In the genomic region with DNA sequence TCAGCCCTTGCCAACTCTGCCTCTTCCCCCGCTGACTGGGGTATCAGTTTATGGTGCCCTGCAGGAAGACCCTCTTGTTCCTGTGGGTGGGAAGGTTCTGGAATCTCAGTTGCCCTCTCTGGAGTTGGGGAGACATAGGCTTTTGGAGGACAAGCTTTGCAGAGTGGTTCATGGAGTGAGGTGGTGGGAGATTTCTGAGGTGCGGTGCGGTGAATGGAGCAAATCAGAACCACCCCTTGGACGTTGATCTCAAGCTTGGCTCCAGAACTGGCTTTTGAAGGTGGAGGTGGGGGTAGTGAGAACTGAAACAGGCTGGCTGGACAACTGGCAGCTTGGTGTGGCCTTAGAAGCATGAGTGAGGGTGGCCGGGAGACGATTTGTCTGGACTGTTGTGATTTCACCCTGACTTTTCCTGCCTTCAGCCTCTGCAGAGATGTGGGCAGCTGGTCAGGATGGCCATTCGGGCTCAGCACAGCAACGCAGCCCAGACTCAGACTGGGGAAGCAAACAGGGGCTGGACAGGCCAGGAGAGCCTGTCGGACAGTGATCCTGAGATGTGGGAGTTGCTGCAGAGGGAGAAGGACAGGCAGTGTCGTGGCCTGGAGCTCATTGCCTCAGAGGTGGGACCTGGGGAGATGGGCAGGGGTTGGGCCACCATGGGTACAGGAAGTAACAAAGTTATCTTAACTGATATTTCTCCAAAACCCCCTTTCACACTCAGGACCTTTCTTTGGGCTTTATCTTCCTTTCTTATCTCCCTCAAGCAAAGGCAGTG, we compare ENCODE assay signal across 8 cellular contexts. TPM values are rescaled to one million over a fixed set of nuclear protein-coding genes. Genes with fewer than 3 reads are reported as not detected.
DNase-seq lines count a peak whose midpoint lies in the region; ATAC-seq and TF ChIP-seq lines count a peak whose summit lies in the region.

No MANE protein-coding gene starts in this region.

- H3K27me3 ChIP-seq in HL-60 (ENCODE audit: insufficient read depth, poor library complexity, severe bottlenecking) (peaks cover 13% of the 10 kb centered on the region), iPS-15b (ENCODE audit: control insufficient read depth, insufficient read depth, low read length) (peaks cover 48% of the 10 kb centered on the region)

- peaks cover 32% of the 10 kb centered on the region for H3K36me3 ChIP-seq in iPS-15b (ENCODE audit: control insufficient read depth, insufficient read depth, low read length)

- H3K4me1 ChIP-seq in iPS-15b (ENCODE audit: control insufficient read depth, insufficient read depth, low read length) = peaks cover 13% of the 10 kb centered on the region

- DNase-seq in HL-60 (ENCODE audit: low read depth in 1 of 2, low spot score in 1 of 2) (no peak), ureter (ENCODE audit: low spot score) (no peak), NCI-H446 (lab: John Stamatoyannopoulos, UW) (no peak)
- no peak for DNase-seq in stimulated activated effector memory CD8-positive, alpha-beta T cell treated with anti-CD3 and anti-CD28 coated beads, Interleukin-12 subunit alpha, Interleukin-12 subunit beta, amount 100 ng/mL, for 72 hours (ENCODE audit: low spot score in 2 of 2)

- no peaks in the 10 kb centered on the region for H3K9me3 Mint-ChIP-seq in activated T-helper 17 cell treated with anti-CD3 and anti-CD28 coated beads, Interleukin-2, amount 50 U/mL, for 72 hours
- H3K9me3 Mint-ChIP-seq in stimulated activated effector memory CD8-positive, alpha-beta T cell treated with anti-CD3 and anti-CD28 coated beads, Interleukin-12 subunit alpha, Interleukin-12 subunit beta, amount 100 ng/mL, for 72 hours = no peaks in the 10 kb centered on the region

- no peak for TF ChIP-seq CTCF in HL-60 (IDR thresholded peaks at IDR 0.05; ENCODE audit: insufficient read depth, low read length)

- peaks cover 58% of the 10 kb centered on the region for H3K36me3 Mint-ChIP-seq in activated T-helper 17 cell treated with anti-CD3 and anti-CD28 coated beads, Interleukin-2, amount 50 U/mL, for 72 hours (ENCODE audit: low read depth)
- peaks cover 70% of the 10 kb centered on the region for H3K36me3 Mint-ChIP-seq in stimulated activated effector memory CD8-positive, alpha-beta T cell treated with anti-CD3 and anti-CD28 coated beads, Interleukin-12 subunit alpha, Interleukin-12 subunit beta, amount 100 ng/mL, for 72 hours

- peak overlapping the region; percentile 100 for H3K4me3 Mint-ChIP-seq in activated T-helper 17 cell treated with anti-CD3 and anti-CD28 coated beads, Interleukin-2, amount 50 U/mL, for 72 hours
- peak overlapping the region; percentile 100 for H3K4me3 Mint-ChIP-seq in stimulated activated effector memory CD8-positive, alpha-beta T cell treated with anti-CD3 and anti-CD28 coated beads, Interleukin-12 subunit alpha, Interleukin-12 subunit beta, amount 100 ng/mL, for 72 hours

- peaks cover 30% of the 10 kb centered on the region for H3K4me1 Mint-ChIP-seq in activated T-helper 17 cell treated with anti-CD3 and anti-CD28 coated beads, Interleukin-2, amount 50 U/mL, for 72 hours
- H3K4me1 Mint-ChIP-seq in stimulated activated effector memory CD8-positive, alpha-beta T cell treated with anti-CD3 and anti-CD28 coated beads, Interleukin-12 subunit alpha, Interleukin-12 subunit beta, amount 100 ng/mL, for 72 hours = peaks cover 63% of the 10 kb centered on the region

- peak overlapping the region; percentile 100 for H3K27ac Mint-ChIP-seq in activated T-helper 17 cell treated with anti-CD3 and anti-CD28 coated beads, Interleukin-2, amount 50 U/mL, for 72 hours
- peak overlapping the region; percentile 100 for H3K27ac Mint-ChIP-seq in stimulated activated effector memory CD8-positive, alpha-beta T cell treated with anti-CD3 and anti-CD28 coated beads, Interleukin-12 subunit alpha, Interleukin-12 subunit beta, amount 100 ng/mL, for 72 hours

- peak overlapping the region; percentile 97 for H3K9ac ChIP-seq in iPS-15b (ENCODE audit: low read depth, low read length)

- H3K4me3 ChIP-seq in HL-60 (replicated peaks; ENCODE audit: insufficient read depth, low read length) (peak overlapping the region; percentile 75), iPS-15b (ENCODE audit: low read depth, low read length) (peak overlapping the region; percentile 95)

- H3K9me3 ChIP-seq in iPS-15b (ENCODE audit: control insufficient read depth, insufficient read depth, low read length) = no peaks in the 10 kb centered on the region

- peak overlapping the region; percentile 83 for H3K27ac ChIP-seq in HL-60 (replicated peaks)

- ATAC-seq in activated T-helper 17 cell treated with anti-CD3 and anti-CD28 coated beads, Interleukin-2, amount 50 U/mL, for 72 hours (replicated peaks) = no peak
- no peak for ATAC-seq in stimulated activated effector memory CD8-positive, alpha-beta T cell treated with anti-CD3 and anti-CD28 coated beads, Interleukin-12 subunit alpha, Interleukin-12 subunit beta, amount 100 ng/mL, for 72 hours
- ATAC-seq in GM18907 (IDR thresholded peaks at IDR 0.05; ENCODE audit: unreplicated experiment) (no peak), GM18502 (IDR thresholded peaks at IDR 0.05; ENCODE audit: poor library complexity, unreplicated experiment) (no peak)

- H3K27me3 Mint-ChIP-seq in activated T-helper 17 cell treated with anti-CD3 and anti-CD28 coated beads, Interleukin-2, amount 50 U/mL, for 72 hours = peaks cover 15% of the 10 kb centered on the region

RNA-seq across cellular contexts. Expression of a gene that starts 1.1 kb away (rescaled TPM):
- total RNA-seq in activated T-helper 17 cell treated with anti-CD3 and anti-CD28 coated beads, Interleukin-2, amount 50 U/mL, for 72 hours = 100 to 1,000 TPM; 232 to 320 TPM
- 97.4 TPM for total RNA-seq in ureter

RNA-seq across cellular contexts. Expression of a gene that starts 14.0 kb away (rescaled TPM):
- 1 to 10 TPM in 1 of 2 donors, under 1 TPM in 1; 0.34 to 1.4 TPM for total RNA-seq in activated T-helper 17 cell treated with anti-CD3 and anti-CD28 coated beads, Interleukin-2, amount 50 U/mL, for 72 hours
- not detected for total RNA-seq in ureter

RNA-seq across cellular contexts. Expression of a gene that starts 20.4 kb away (rescaled TPM):
- 1 to 10 TPM; 3.2 to 4.5 TPM for total RNA-seq in activated T-helper 17 cell treated with anti-CD3 and anti-CD28 coated beads, Interleukin-2, amount 50 U/mL, for 72 hours
- 3.0 TPM for total RNA-seq in ureter
